10 cellular contexts compared by ENCODE assay signal in genomic region chr10:659710-660141, GRCh38. TPM values are rescaled to one million over a fixed set of nuclear protein-coding genes. Genes with fewer than 3 reads are reported as not detected.
DNase-seq lines count a peak whose midpoint lies in the region; ATAC-seq and TF ChIP-seq lines count a peak whose summit lies in the region.
"Had no signal": no experiment of that assay in that cellular context is flagged by ENCODE, and none has a peak within 500 bp of the region (broad histone marks: within the 10 kb centered on the region; RNA-seq: fewer than 3 reads in every experiment).

No MANE protein-coding gene starts in this region.

- peak overlapping the region; percentile 30 for H3K4me3 ChIP-seq in WI38 (ENCODE audit: low read depth, low read length)

- no peak overlapping the region for H3K56ac ChIP-seq in H9 (ENCODE audit: insufficient read length, low read depth, low read length)

- H3K27me3 ChIP-seq in H9 (ENCODE audit: insufficient read depth, low read length) = no peaks in the 10 kb centered on the region

- no peaks in the 10 kb centered on the region for H3K9me3 Mint-ChIP-seq in H9
- H3K9me3 Mint-ChIP-seq: central memory CD8-positive, alpha-beta T cell; WTC11 had no signal

- no peak overlapping the region for H2BK20ac ChIP-seq in H9 (ENCODE audit: low read depth, low read length, poor library complexity, severe bottlenecking)

- H3K14ac ChIP-seq in H9 (ENCODE audit: insufficient read depth, low read length) = no peak overlapping the region

- no peak overlapping the region for H3K23ac ChIP-seq in H9 (ENCODE audit: insufficient read length, low read depth, low read length)

- H3T11ph ChIP-seq in H9 (ENCODE audit: low read length) = no peak overlapping the region

- ATAC-seq in HG02763 (IDR thresholded peaks at IDR 0.05; ENCODE audit: unreplicated experiment) (no peak), HG03565 (IDR thresholded peaks at IDR 0.05; ENCODE audit: unreplicated experiment) (no peak)
- ATAC-seq: WTC11 had no signal

- no peak for TF ChIP-seq CTCF in WI38 (IDR thresholded peaks at IDR 0.05; ENCODE audit: low read depth, low read length)
- TF ChIP-seq CTCF in H9 (conservative IDR thresholded peaks at IDR 0.05) = no peak

- peaks cover 13 to 19% of the 10 kb centered on the region in 2 experiments for H3K4me1 Mint-ChIP-seq in H9

- no peaks in the 10 kb centered on the region for H3K27me3 Mint-ChIP-seq in H9 (ENCODE audit: low read depth)

- no peak overlapping the region for H4K8ac ChIP-seq in H9 (replicated peaks; ENCODE audit: insufficient read length, low read depth, low read length)

- no peak overlapping the region for H3K9ac ChIP-seq in H9 (ENCODE audit: extremely low read depth, insufficient read length, low read length)

- H3K23me2 ChIP-seq in H9 (ENCODE audit: insufficient read length, low read depth, low read length, poor library complexity, severe bottlenecking) = no peaks in the 10 kb centered on the region

- H2AK5ac ChIP-seq in H9 (ENCODE audit: insufficient read length, low read length) = no peak overlapping the region

- H3K27ac Mint-ChIP-seq in H9 = peak overlapping the region in 1 of 3 experiments; percentile 11; a peak in 1 of 7 replicates

- no peak overlapping the region for H2BK12ac ChIP-seq in H9 (ENCODE audit: insufficient read length, low read depth, low read length)

- no peak overlapping the region for H4K91ac ChIP-seq in H9 (ENCODE audit: insufficient read length, low read depth, low read length)

- no peaks in the 10 kb centered on the region for H3K9me3 ChIP-seq in H9 (ENCODE audit: control insufficient read depth, low read depth, low read length)

- no peak overlapping the region for H3K4ac ChIP-seq in H9 (ENCODE audit: low read depth, low read length)

- peak; percentile 49 for DNase-seq in COLO829 (ENCODE audit: low spot score)
- peak; percentile 52 for DNase-seq in glomerular endothelial cell (ENCODE audit: extremely low read depth, low read depth, low spot score)
- DNase-seq in renal cortical epithelial cell (ENCODE audit: low read depth) = peak; percentile 81
- DNase-seq in H9 = no peak
- no peak for DNase-seq in effector CD4-positive, alpha-beta T cell

- peaks cover 4% of the 10 kb centered on the region; the same call in 1 of the 2 replicates for H3K79me2 ChIP-seq in H9 (ENCODE audit: insufficient read depth, low read length)

- no peak overlapping the region for H3K27ac ChIP-seq in H9 (ENCODE audit: insufficient read length, low read depth, low read length)

- H3K79me1 ChIP-seq in H9 (ENCODE audit: insufficient read depth, low read depth, low read length, poor library complexity, severe bottlenecking) = peaks cover 3% of the 10 kb centered on the region

- H2BK15ac ChIP-seq in H9 (ENCODE audit: low read depth, low read length) = no peak overlapping the region

- WGBS in H9 (ENCODE audit: extremely low coverage, insufficient read length, low lambda C conversion rate) = no CpG with 5 or more reads among the region's 8 CpGs

- peaks cover 6% of the 10 kb centered on the region; the same call in 1 of the 2 replicates for H3K4me1 ChIP-seq in H9 (ENCODE audit: insufficient read depth, low read length)

- H3K36me3 Mint-ChIP-seq in H9 (ENCODE audit: insufficient read depth in 1 of 3, low read depth in 3 of 3) = no peaks in the 10 kb centered on the region
- H3K36me3 Mint-ChIP-seq: WTC11 had no signal

- H3K4me2 ChIP-seq in H9 (ENCODE audit: insufficient read depth, insufficient read length, low read length) = no peak overlapping the region

- H4K5ac ChIP-seq in H9 (ENCODE audit: insufficient read length, low read depth, low read length) = no peak overlapping the region

- no peak overlapping the region for H2BK5ac ChIP-seq in H9 (ENCODE audit: insufficient read length, low read length)

- H4K20me1 ChIP-seq in H9 (ENCODE audit: control insufficient read depth, insufficient read depth, insufficient read length) = no peaks in the 10 kb centered on the region

- H3K18ac ChIP-seq in H9 (ENCODE audit: insufficient read length, low read depth, low read length) = no peak overlapping the region

- no peak overlapping the region for H2AFZ ChIP-seq in H9 (ENCODE audit: low read length)

- no peak overlapping the region for H2BK120ac ChIP-seq in H9 (ENCODE audit: low read depth, low read length, poor library complexity, severe bottlenecking)

- no peak overlapping the region for H3K4me3 Mint-ChIP-seq in H9
- H3K4me3 Mint-ChIP-seq: central memory CD8-positive, alpha-beta T cell; WTC11 had no signal

RNA-seq across cellular contexts. Expression of gene DIP2C, which starts 29.7 kb away (rescaled TPM):
- total RNA-seq in glomerular endothelial cell (13.5 and 16.5 TPM in 2 replicates), renal cortical epithelial cell (3.3 and 14.4 TPM in 2 replicates), H9 (2021) (7.6 and 7.9 TPM in 2 replicates)

Comparison
In these comparisons a context has a peak if more than half of its experiments do, and no peak if none do; other contexts are left out.
1. DNase-seq: peak in COLO829 (single experiment), glomerular endothelial cell (single experiment) and renal cortical epithelial cell (single experiment); none in H9 (single experiment) and effector CD4-positive, alpha-beta T cell (single experiment).